1 cellular context compared by ENCODE assay signal in the genomic region with DNA sequence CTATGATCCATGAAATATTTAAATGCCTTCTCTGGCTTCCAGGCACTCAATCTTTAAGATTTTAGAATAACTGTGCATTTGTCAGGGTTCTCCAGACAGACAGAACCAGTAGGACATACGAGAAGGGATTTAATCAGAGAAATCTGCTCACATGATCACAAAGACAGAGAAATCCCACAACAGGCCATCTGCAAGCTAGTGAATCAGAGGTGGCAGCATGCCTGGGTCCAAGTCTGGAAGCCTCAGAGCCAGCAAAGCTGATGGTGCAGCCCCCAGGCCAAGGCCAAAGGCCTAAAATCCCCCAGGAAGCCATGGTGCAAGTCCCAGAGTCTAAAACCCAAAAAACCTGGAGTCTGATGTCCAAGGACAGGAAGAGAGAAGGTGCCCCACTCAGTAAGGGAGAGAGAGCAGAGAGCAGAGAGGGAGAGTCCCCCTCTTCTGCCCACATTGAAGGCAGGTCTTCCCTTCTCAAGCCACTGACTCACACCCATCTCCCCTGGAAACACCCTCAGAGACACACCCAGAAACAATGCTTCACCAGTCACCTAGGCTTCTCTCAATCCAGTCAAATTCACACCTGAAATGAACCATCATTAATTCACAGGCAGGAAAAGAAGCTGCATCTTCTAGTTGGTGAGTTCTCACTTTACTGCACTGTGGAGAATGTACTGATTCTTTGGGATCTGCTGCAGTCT.
TF ChIP-seq lines count a peak whose summit lies in the region.

No MANE protein-coding gene starts in this region.

TF ChIP-seq in IMR-90, 13 proteins besides CTCF, POLR2A, EP300 and RAD21 (continued from another document):
- TF ChIP-seq, protein P1, sequence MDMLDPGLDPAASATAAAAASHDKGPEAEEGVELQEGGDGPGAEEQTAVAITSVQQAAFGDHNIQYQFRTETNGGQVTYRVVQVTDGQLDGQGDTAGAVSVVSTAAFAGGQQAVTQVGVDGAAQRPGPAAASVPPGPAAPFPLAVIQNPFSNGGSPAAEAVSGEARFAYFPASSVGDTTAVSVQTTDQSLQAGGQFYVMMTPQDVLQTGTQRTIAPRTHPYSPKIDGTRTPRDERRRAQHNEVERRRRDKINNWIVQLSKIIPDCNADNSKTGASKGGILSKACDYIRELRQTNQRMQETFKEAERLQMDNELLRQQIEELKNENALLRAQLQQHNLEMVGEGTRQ (IDR thresholded peaks at IDR 0.05; ENCODE audit: low read depth, low read length) = no peak
- TF ChIP-seq MXI1 (IDR thresholded peaks at IDR 0.05; ENCODE audit: borderline replicate concordance, low read depth, low read length) (no peak), FOS (IDR thresholded peaks at IDR 0.05; ENCODE audit: low read depth, low read length) (no peak), MAFK (IDR thresholded peaks at IDR 0.05; ENCODE audit: low read depth, low read length) (no peak), CHD1 (IDR thresholded peaks at IDR 0.05; ENCODE audit: low read depth, low read length) (no peak), MAZ (IDR thresholded peaks at IDR 0.05; ENCODE audit: borderline replicate concordance, low read depth, low read length) (no peak)
